21 cellular contexts compared by ENCODE assay signal in genomic region chr11:83662494-83662893, GRCh38.
DNase-seq lines count a peak whose midpoint lies in the region; ATAC-seq, FAIRE-seq and TF ChIP-seq lines count a peak whose summit lies in the region.
"Had no signal": no experiment of that assay in that cellular context is flagged by ENCODE, and none has a peak within 500 bp of the region (broad histone marks: within the 10 kb centered on the region; RNA-seq: fewer than 3 reads in every experiment).

No MANE protein-coding gene starts in this region.

- H3K9me3 ChIP-seq in astrocyte (ENCODE audit: insufficient read depth, low read depth, low read length): no peaks in the 10 kb centered on the region
- H3K9me3 ChIP-seq in neural cell (ENCODE audit: low read length): no peaks in the 10 kb centered on the region
- H3K9me3 ChIP-seq: BLaER1 treated with 17β-estradiol and CSF1 and Interleukin-3, amounts not matched to agents 10 nM and 100 nM; HAP-1 had no signal

- H3K9ac ChIP-seq in astrocyte (ENCODE audit: low read length) (no peak overlapping the region), neural cell (ENCODE audit: low read length) (no peak overlapping the region)
- H3K9ac ChIP-seq: BLaER1 treated with 17β-estradiol and CSF1 and Interleukin-3, amounts not matched to agents 10 nM and 100 nM had no signal

- H3K27me3 ChIP-seq in astrocyte (ENCODE audit: insufficient read depth, low read length) (no peaks in the 10 kb centered on the region), neural cell (ENCODE audit: insufficient read depth, low read depth, low read length) (no peaks in the 10 kb centered on the region)
- H3K27me3 ChIP-seq: BLaER1 treated with 17β-estradiol and CSF1 and Interleukin-3, amounts not matched to agents 10 nM and 100 nM had no signal

- H3K4me1 Mint-ChIP-seq in astrocyte (ENCODE audit: low read depth, unreplicated experiment): peaks cover 37% of the 10 kb centered on the region

- H3K27ac ChIP-seq in astrocyte (ENCODE audit: low read depth, low read length) (no peak overlapping the region), neural cell (ENCODE audit: low read length) (peak overlapping the region; percentile 60)
- H3K27ac ChIP-seq: BLaER1 treated with 17β-estradiol and CSF1 and Interleukin-3, amounts not matched to agents 10 nM and 100 nM had no signal

- H2AFZ ChIP-seq in astrocyte (ENCODE audit: low read depth, low read length) (peak overlapping the region; percentile 32), neural cell (ENCODE audit: low read depth, low read length) (no peak overlapping the region)

- H3K4me2 ChIP-seq in astrocyte (ENCODE audit: low read length): no peak overlapping the region
- no peak overlapping the region for H3K4me2 ChIP-seq in neural cell (ENCODE audit: low read length)
- H3K4me2 ChIP-seq: BLaER1 treated with 17β-estradiol and CSF1 and Interleukin-3, amounts not matched to agents 10 nM and 100 nM had no signal

- TF ChIP-seq EP300 in neural cell (conservative IDR thresholded peaks at IDR 0.05; ENCODE audit: poor library complexity, severe bottlenecking): no peak

- H3K9me2 ChIP-seq in neural cell (ENCODE audit: insufficient read depth, low read length): no peaks in the 10 kb centered on the region

- no peaks in the 10 kb centered on the region for H3K9me3 Mint-ChIP-seq in astrocyte (ENCODE audit: unreplicated experiment)
- H3K9me3 Mint-ChIP-seq: CD8-positive, alpha-beta T cell had no signal

- no peaks in the 10 kb centered on the region for H3K27me3 Mint-ChIP-seq in astrocyte (ENCODE audit: low read depth, unreplicated experiment)

- H3F3A ChIP-seq in neural cell (ENCODE audit: insufficient read depth, low read length, poor library complexity, severe bottlenecking): no peaks in the 10 kb centered on the region

- peak; percentile 16 for ATAC-seq in HG03432 (IDR thresholded peaks at IDR 0.05; ENCODE audit: unreplicated experiment)
- no peak for ATAC-seq in stimulated activated naive CD8-positive, alpha-beta T cell treated with anti-CD3 and anti-CD28 coated beads, Interleukin-15, Interleukin-2, amounts not matched to agents 100 U/mL and 50 U/mL, for 24 hours
- ATAC-seq: CD8-positive, alpha-beta T cell; GM12878; PC-3 had no signal

- no peaks in the 10 kb centered on the region for H3K36me3 ChIP-seq in astrocyte (ENCODE audit: insufficient read depth, low read length)
- no peaks in the 10 kb centered on the region for H3K36me3 ChIP-seq in neural cell (ENCODE audit: insufficient read depth, low read length)
- H3K36me3 ChIP-seq: BLaER1 treated with 17β-estradiol and CSF1 and Interleukin-3, amounts not matched to agents 10 nM and 100 nM; HAP-1 had no signal

- H3K36me3 Mint-ChIP-seq in astrocyte (ENCODE audit: low read depth, unreplicated experiment): no peaks in the 10 kb centered on the region
- H3K36me3 Mint-ChIP-seq: CD8-positive, alpha-beta T cell had no signal

- FAIRE-seq in astrocyte (lab: Jason Lieb, UNC): no peak
- FAIRE-seq: GM12878, GM18507, HTR-8/SVneo had no signal

- no peak overlapping the region for H3K27ac Mint-ChIP-seq in astrocyte (ENCODE audit: unreplicated experiment)
- H3K27ac Mint-ChIP-seq: CD8-positive, alpha-beta T cell had no signal

- in situ Hi-C loops in G401 (cut with HindIII; ENCODE audit: low sequenced_read_pairs): no loop called here
- in situ Hi-C loops in GM13976 (cut with MboI; ENCODE audit: low sequenced_read_pairs, unreplicated experiment): no loop called here

- H3K4me3 ChIP-seq in astrocyte (ENCODE audit: insufficient read depth, low read depth, low read length) (no peak overlapping the region), neural cell (ENCODE audit: low read length) (peak overlapping the region; percentile 22)
- H3K4me3 ChIP-seq: BLaER1 treated with 17β-estradiol and CSF1 and Interleukin-3, amounts not matched to agents 10 nM and 100 nM; GM12878; HAP-1 had no signal

- peaks cover 17% of the 10 kb centered on the region for H3K4me1 ChIP-seq in astrocyte (ENCODE audit: insufficient read depth, low read length)
- H3K4me1 ChIP-seq: BLaER1 treated with 17β-estradiol and CSF1 and Interleukin-3, amounts not matched to agents 10 nM and 100 nM; HAP-1 had no signal

- TF ChIP-seq CTCF in astrocyte (IDR thresholded peaks at IDR 0.05; ENCODE audit: insufficient read depth, low read depth, low read length) (no peak), neural cell (IDR thresholded peaks at IDR 0.05; ENCODE audit: poor library complexity, severe bottlenecking) (no peak), GM13976 (IDR thresholded peaks at IDR 0.05; ENCODE audit: borderline replicate concordance, control extremely low read depth, extremely low read depth, insufficient read depth, missing control alignments) (no peak)

- no peak overlapping the region for H3K4me3 Mint-ChIP-seq in astrocyte (ENCODE audit: unreplicated experiment)
- H3K4me3 Mint-ChIP-seq: CD8-positive, alpha-beta T cell had no signal

- H4K20me1 ChIP-seq in astrocyte (ENCODE audit: insufficient read depth, low read length) (no peaks in the 10 kb centered on the region), neural cell (ENCODE audit: insufficient read depth) (no peaks in the 10 kb centered on the region)
- H4K20me1 ChIP-seq: BLaER1 treated with 17β-estradiol and CSF1 and Interleukin-3, amounts not matched to agents 10 nM and 100 nM had no signal

- no peak for TF ChIP-seq RAD21 in neural cell (conservative IDR thresholded peaks at IDR 0.05)

- H3K79me2 ChIP-seq in astrocyte (ENCODE audit: insufficient read depth, low read length) (no peaks in the 10 kb centered on the region), neural cell (replicated peaks; ENCODE audit: insufficient read depth, low read length) (peaks cover 88% of the 10 kb centered on the region)

- DNase-seq in G401 (ENCODE audit: low spot score) (peak; percentile 50), astrocyte (ENCODE audit: low read depth) (no peak), NCI-H1092 (lab: John Stamatoyannopoulos, UW) (no peak), GM13976 (ENCODE audit: low spot score) (no peak)
- DNase-seq in stimulated activated naive CD8-positive, alpha-beta T cell treated with anti-CD3 and anti-CD28 coated beads, Interleukin-15, Interleukin-2, amounts not matched to agents 100 U/mL and 50 U/mL, for 24 hours: no peak
- DNase-seq: Calu3; CD8-positive, alpha-beta T cell; Kasumi-1; NCI-H1105; NCI-H1694; NCI-H2081 treated with DMSO at 0.1 percent for 48 hours; PC-3; RPMI8226; SIG-M5 had no signal

TF ChIP-seq in neural cell, 6 proteins besides CTCF, POLR2A, EP300 and RAD21:
- no peak for TF ChIP-seq POLR2AphosphoS5 (IDR thresholded peaks at IDR 0.05)
- TF ChIP-seq TAF1 (IDR thresholded peaks at IDR 0.05; ENCODE audit: low read depth): no peak
- no peak for TF ChIP-seq MXI1 (conservative IDR thresholded peaks at IDR 0.05; ENCODE audit: poor library complexity, severe bottlenecking)
- no peak for TF ChIP-seq SMC3 (conservative IDR thresholded peaks at IDR 0.05; ENCODE audit: poor library complexity)
- no peak for TF ChIP-seq REST (IDR thresholded peaks at IDR 0.05; ENCODE audit: borderline replicate concordance)
